8 cellular contexts compared by ENCODE assay signal in genomic region chr17:2592974-2593845, GRCh38. TPM values are rescaled to one million over a fixed set of nuclear protein-coding genes. Genes with fewer than 3 reads are reported as not detected.
DNase-seq lines count a peak whose midpoint lies in the region; ATAC-seq and TF ChIP-seq lines count a peak whose summit lies in the region.

PAFAH1B1 (plus strand) TSS chr17:2593654; CDS start chr17:2638289, 44,635 bp downstream.

- no peaks in the 10 kb centered on the region for H3K9me3 ChIP-seq in HUES48 (ENCODE audit: control insufficient read depth, insufficient read depth, low read length)

- TF ChIP-seq CTCF in Calu3 (IDR thresholded peaks at IDR 0.05; ENCODE audit: unreplicated experiment), result no peak

- H3K27me3 Mint-ChIP-seq in Calu3 (ENCODE audit: unreplicated experiment), result no peaks in the 10 kb centered on the region

- CTCF ChIA-PET in Calu3 (lab: Charles Lee), result interaction anchor here (0.5 to 0.7 kb wide), 3 partner anchors 69 to 336 kb away, joined by 5 to 7 read pairs (median 5); no protein-coding TSS in a partner anchor

- H3K4me1 Mint-ChIP-seq in Calu3 (ENCODE audit: low read depth, unreplicated experiment), result peaks cover 9% of the 10 kb centered on the region

- no peaks in the 10 kb centered on the region for H3K27me3 ChIP-seq in HUES48 (ENCODE audit: control insufficient read depth, insufficient read depth, low read length)

- peak; percentile 72 for ATAC-seq in GM21390 (IDR thresholded peaks at IDR 0.05; ENCODE audit: unreplicated experiment)

- no peaks in the 10 kb centered on the region for H3K36me3 ChIP-seq in HUES48 (ENCODE audit: control insufficient read depth, insufficient read depth, low read length)

- TSS peak; percentile 91 for BruUV-seq in Calu3 (replicated peaks; lab: Mats Ljungman, UMichigan)

- intact Hi-C loops in Calu3 (cut with micrococcal nuclease; ENCODE audit: unreplicated experiment), result loop anchor here (10.0 kb wide), 1 partner anchor 82 kb away; no protein-coding TSS in a partner anchor

- H3K4me1 ChIP-seq in HUES48 (ENCODE audit: control insufficient read depth, insufficient read depth, low read length), result peaks cover 10% of the 10 kb centered on the region

- H3K9ac ChIP-seq in HUES48 (ENCODE audit: low read depth, low read length), result peak within 1 kb of the TSS; percentile 78

- peak within 1 kb of the TSS; percentile 57 for H3K27ac Mint-ChIP-seq in Calu3 (ENCODE audit: unreplicated experiment)

- H3K9me3 Mint-ChIP-seq in Calu3 (ENCODE audit: low read depth, unreplicated experiment), result no peaks in the 10 kb centered on the region

- DNase-seq in Calu3, result peak; percentile 93
- peak; percentile 96 for DNase-seq in OCI-M1 (lab: John Stamatoyannopoulos, UW)
- peak; percentile 89 for DNase-seq in activated T-cell treated with anti-CD3 and anti-CD28 coated beads for 4 hours
- peak; percentile 24 for DNase-seq in epithelial cell of prostate (ENCODE audit: low read depth, low spot score)
- peak; percentile 93 for DNase-seq in mucosa of gallbladder (ENCODE audit: low spot score)
- peak; percentile 79 to 86 for DNase-seq in stimulated activated CD8-positive, alpha-beta memory T cell treated with anti-CD3 and anti-CD28 coated beads, Interleukin-4, amount 100 ng/mL, for 4 hours (ENCODE audit: low read depth in 2 of 2, low spot score in 1 of 2)

- H3K4me3 Mint-ChIP-seq in Calu3 (ENCODE audit: low read depth, unreplicated experiment), result peak within 1 kb of the TSS; percentile 82

- H3K36me3 Mint-ChIP-seq in Calu3 (ENCODE audit: insufficient read depth, unreplicated experiment), result peaks cover 27% of the 10 kb centered on the region

- peak within 1 kb of the TSS; percentile 99 for H3K27ac ChIP-seq in HUES48 (ENCODE audit: low read depth, low read length)
- H3K27ac ChIP-seq in epithelial cell of prostate, result peak within 1 kb of the TSS; percentile 95

- peak within 1 kb of the TSS; percentile 83 for H3K4me3 ChIP-seq in HUES48 (ENCODE audit: low read depth, low read length)

RNA-seq across cellular contexts. Expression of gene PAFAH1B1, which starts in this region (rescaled TPM):
- 88.5 and 99.8 TPM in 2 replicates for total RNA-seq in Calu3 (2022)
- 110 TPM for total RNA-seq in mucosa of gallbladder

Comparison
In these comparisons a context has a peak if more than half of its experiments do, and no peak if none do; other contexts are left out.
1. Peak in every context shown above with its lines: DNase-seq, ATAC-seq, H3K4me3 ChIP-seq and H3K27ac ChIP-seq.
2. DNase-seq: peak in every context shown above with its lines; median percentile 96 in OCI-M1; 93 in Calu3; 93 in mucosa of gallbladder; 89 in activated T-cell treated with anti-CD3 and anti-CD28 coated beads for 4 hours; 82 in stimulated activated CD8-positive, alpha-beta memory T cell treated with anti-CD3 and anti-CD28 coated beads, Interleukin-4, amount 100 ng/mL, for 4 hours; 24 in epithelial cell of prostate.